ENCODE assay signal across 8 cellular contexts in the genomic region with DNA sequence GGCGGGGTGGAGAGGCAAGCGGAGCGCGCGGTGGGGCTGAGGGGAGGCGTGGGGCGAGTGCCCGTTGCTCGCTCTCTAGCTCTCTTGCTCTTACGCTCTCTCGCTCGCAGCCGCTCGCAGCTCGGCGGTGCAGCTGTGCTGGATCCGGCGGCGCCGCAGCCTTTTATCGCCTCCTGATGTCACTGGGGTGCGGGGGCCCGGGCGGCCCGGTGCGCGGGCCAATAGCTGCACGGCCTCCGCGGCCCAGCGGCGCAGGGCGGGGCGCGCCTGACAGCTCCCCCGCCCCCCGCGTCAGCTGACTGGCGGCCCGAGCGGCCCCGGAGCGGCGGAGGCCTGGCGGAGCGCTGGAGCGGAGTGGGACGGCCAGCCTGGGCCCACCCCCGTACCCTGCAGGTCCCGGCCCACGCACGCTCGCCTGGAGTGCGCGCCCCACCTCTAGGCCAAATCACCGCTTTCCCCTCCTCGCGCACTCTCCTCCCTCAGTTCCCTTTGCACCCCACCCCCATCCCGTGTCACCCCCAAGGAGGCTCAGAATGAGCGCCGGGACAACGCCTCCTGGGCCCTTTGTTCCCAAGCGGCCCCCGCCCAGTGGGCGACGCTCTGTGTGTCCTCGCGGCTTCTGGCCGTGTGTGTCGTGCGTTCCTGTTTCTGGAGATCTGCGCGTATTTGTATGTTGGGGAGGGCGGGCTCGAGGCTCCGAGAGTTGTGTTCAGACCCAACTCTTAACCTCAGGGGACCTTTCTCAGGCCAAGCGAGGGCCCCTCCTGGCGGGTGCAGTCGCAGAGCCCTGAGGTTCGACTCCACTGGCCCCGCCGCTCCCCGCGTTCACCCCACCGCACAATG. TPM values are rescaled to one million over a fixed set of nuclear protein-coding genes. Genes with fewer than 3 reads are reported as not detected.
DNase-seq lines count a peak whose midpoint lies in the region; ATAC-seq and TF ChIP-seq lines count a peak whose summit lies in the region.

Gene MAFB (minus strand): TSS at position 137 of the 843 bp plus-strand sequence. CDS start 386 bp downstream, outside the sequence.

- no peak within 1 kb of the TSS for H3K27ac ChIP-seq in adipose tissue (ENCODE audit: low read depth, low read length)
- H3K27ac ChIP-seq in upper lobe of right lung = peak within 1 kb of the TSS; percentile 97

- 0% methylated on average over 54 to 85 of the region's 85 CpGs for WGBS in adipose tissue, 3 donors

- peak within 1 kb of the TSS; percentile 61 for H3K4me3 Mint-ChIP-seq in activated CD4-positive, alpha-beta T cell treated with anti-CD3 and anti-CD28 coated beads for 36 hours

- peaks cover 11% of the 10 kb centered on the region for H3K4me1 Mint-ChIP-seq in activated CD4-positive, alpha-beta T cell treated with anti-CD3 and anti-CD28 coated beads for 36 hours

- H3K9me3 Mint-ChIP-seq in activated CD4-positive, alpha-beta T cell treated with anti-CD3 and anti-CD28 coated beads for 36 hours (ENCODE audit: low read depth) = no peaks in the 10 kb centered on the region

- peaks cover 73% of the 10 kb centered on the region for H3K27me3 Mint-ChIP-seq in activated CD4-positive, alpha-beta T cell treated with anti-CD3 and anti-CD28 coated beads for 36 hours

- peaks cover 37% of the 10 kb centered on the region for H3K27me3 ChIP-seq in upper lobe of right lung

- TF ChIP-seq CTCF in upper lobe of right lung (IDR thresholded peaks at IDR 0.05) = no peak

- H3K27ac Mint-ChIP-seq in activated CD4-positive, alpha-beta T cell treated with anti-CD3 and anti-CD28 coated beads for 36 hours = no peak within 1 kb of the TSS

- intact Hi-C loops in activated CD4-positive, alpha-beta T cell treated with anti-CD3 and anti-CD28 coated beads for 36 hours (cut with DNase I, micrococcal nuclease) = loop anchor here (2.0 to 10.0 kb wide), 3 partner anchors 805 to 1962 kb away; no protein-coding TSS in a partner anchor
- intact Hi-C loops in Right ventricle myocardium superior (cut with DNase I) (loop anchor here (10.0 kb wide), 2 partner anchors 405 to 805 kb away; no protein-coding TSS in a partner anchor), upper lobe of right lung (cut with DNase I) (no loop called here)

- POLR2A ChIA-PET in activated CD4-positive, alpha-beta T cell treated with anti-CD3 and anti-CD28 coated beads for 36 hours (lab: Charles Lee) = no interaction called here

- H3K4me1 ChIP-seq in upper lobe of right lung = peaks cover 16% of the 10 kb centered on the region

- DNase-seq in activated CD4-positive, alpha-beta T cell treated with anti-CD3 and anti-CD28 coated beads for 36 hours = peak; percentile 75
- no peak for DNase-seq in activated CD4-positive, alpha-beta T cell treated with anti-CD3 and anti-CD28 coated beads, Interleukin-2, amount 50 U/mL, for 4 hours
- DNase-seq in NCI-H524 treated with DMSO at 0.1 percent for 48 hours (lab: John Stamatoyannopoulos, UW) (peak; percentile 67), Right ventricle myocardium superior (peak; percentile 96), occipital lobe (lab: John Stamatoyannopoulos, UW) (peak; percentile 91), upper lobe of right lung (peak; percentile 97)

- H3K4me3 ChIP-seq in upper lobe of right lung = peak within 1 kb of the TSS; percentile 59

- H3K36me3 Mint-ChIP-seq in activated CD4-positive, alpha-beta T cell treated with anti-CD3 and anti-CD28 coated beads for 36 hours (ENCODE audit: low read depth) = no peaks in the 10 kb centered on the region

- CTCF ChIA-PET in activated CD4-positive, alpha-beta T cell treated with anti-CD3 and anti-CD28 coated beads for 36 hours (lab: Charles Lee) = interaction anchor here (0.6 to 1.3 kb wide), 7 partner anchors 12 to 1457 kb away, joined by 3 to 5 read pairs (median 3); no protein-coding TSS in a partner anchor

- no peaks in the 10 kb centered on the region for H3K9me3 ChIP-seq in upper lobe of right lung

- H3K36me3 ChIP-seq in upper lobe of right lung = no peaks in the 10 kb centered on the region

- ATAC-seq in activated CD4-positive, alpha-beta T cell treated with anti-CD3 and anti-CD28 coated beads for 36 hours = peak; percentile 79
- ATAC-seq in HG03025 (IDR thresholded peaks at IDR 0.05; ENCODE audit: low FRiP score, unreplicated experiment) (peak; percentile 59), Right ventricle myocardium superior (ENCODE audit: poor library complexity) (peak; percentile 85), upper lobe of right lung (peak; percentile 89)

RNA-seq across cellular contexts. Expression of gene MAFB, which starts in this region (rescaled TPM):
- total RNA-seq in activated CD4-positive, alpha-beta T cell treated with anti-CD3 and anti-CD28 coated beads for 36 hours = not detected
- 10 to 100 TPM in 2 of 3 donors, 1 to 10 TPM in 1; 9.7 to 45.9 (median 20.9) TPM for polyA plus RNA-seq in adipose tissue
- total RNA-seq in Right ventricle myocardium superior (14.7 TPM), occipital lobe (11.1 TPM), upper lobe of right lung (37.3 TPM)

Comparison
In these comparisons a context has a peak if more than half of its experiments do, and no peak if none do; other contexts are left out.
1. RNA of gene MAFB (total RNA-seq): 37.3 TPM in upper lobe of right lung (single experiment), 14.7 TPM in Right ventricle myocardium superior (single experiment) and 11.1 TPM in occipital lobe (single experiment); not detected in activated CD4-positive, alpha-beta T cell treated with anti-CD3 and anti-CD28 coated beads for 36 hours; every median in the first group is over 10 times any median in the second.
2. Peak in DNase-seq and ATAC-seq in activated CD4-positive, alpha-beta T cell treated with anti-CD3 and anti-CD28 coated beads for 36 hours; RNA of the gene not detected or under 1 TPM.
3. DNase-seq: peak in NCI-H524 treated with DMSO at 0.1 percent for 48 hours (single experiment), Right ventricle myocardium superior (single experiment), occipital lobe (single experiment) and upper lobe of right lung (single experiment); none in activated CD4-positive, alpha-beta T cell treated with anti-CD3 and anti-CD28 coated beads, Interleukin-2, amount 50 U/mL, for 4 hours (0 of 2).
4. Peak in every context shown above with its lines, with median percentiles within 50 percentile points of each other: ATAC-seq.